1 cellular context compared by ENCODE assay signal in genomic region chr5:159001247-159001646, GRCh38.
TF ChIP-seq lines count a peak whose summit lies in the region.

No MANE protein-coding gene starts in this region.

TF ChIP-seq in GM23338, 12 proteins besides CTCF, POLR2A, EP300 and RAD21 (continued from another document):
- no peak for TF ChIP-seq ZNF462 (CRISPR knock-in tag; IDR thresholded peaks at IDR 0.05)
- no peak for TF ChIP-seq JUNB (IDR thresholded peaks at IDR 0.05; ENCODE audit: unreplicated experiment)
- TF ChIP-seq ZNF331 (CRISPR knock-in tag; IDR thresholded peaks at IDR 0.05; ENCODE audit: low read depth), result no peak
- no peak for TF ChIP-seq POLR2AphosphoS5 (IDR thresholded peaks at IDR 0.05; ENCODE audit: low read depth)
- TF ChIP-seq ETS1 (IDR thresholded peaks at IDR 0.05), result no peak
- TF ChIP-seq EZH2phosphoT487 (IDR thresholded peaks at IDR 0.05; ENCODE audit: unreplicated experiment), result no peak
- no peak for TF ChIP-seq STAT1 (IDR thresholded peaks at IDR 0.05; ENCODE audit: unreplicated experiment)
- no peak for TF ChIP-seq CREB1 (CRISPR knock-in tag; IDR thresholded peaks at IDR 0.05; ENCODE audit: low read depth)
- no peak for TF ChIP-seq EZH2 (IDR thresholded peaks at IDR 0.05; ENCODE audit: low read depth, unreplicated experiment)
- TF ChIP-seq NANOG (IDR thresholded peaks at IDR 0.05; ENCODE audit: borderline replicate concordance), result no peak
